In the genomic region with DNA sequence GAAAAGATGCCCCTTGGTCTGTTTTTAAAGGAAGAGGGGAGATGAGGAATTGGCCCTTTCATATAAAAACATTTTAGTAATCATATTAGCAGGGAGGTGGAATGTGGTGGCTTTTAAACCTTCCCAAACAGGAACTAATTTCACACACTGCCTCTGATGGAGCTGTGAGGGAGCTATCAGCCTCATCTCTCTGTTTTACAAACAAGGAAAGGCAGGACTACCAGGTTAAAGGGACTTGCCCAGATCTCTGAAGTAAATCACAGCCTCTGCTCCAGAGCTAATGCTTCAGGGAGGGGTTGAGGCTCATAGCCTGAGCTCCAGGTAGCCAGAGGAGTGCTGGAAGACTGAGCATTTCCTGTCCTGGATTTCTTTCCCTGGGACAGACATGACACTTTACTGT, we compare ENCODE assay signal across 1 cellular context.
TF ChIP-seq lines count a peak whose summit lies in the region.

No MANE protein-coding gene starts in this region.

TF ChIP-seq in H1, 55 proteins besides CTCF, POLR2A, EP300 and RAD21:
- TF ChIP-seq TAF1 (IDR thresholded peaks at IDR 0.05; ENCODE audit: low read depth, low read length): no peak
- TF ChIP-seq BCL11A (IDR thresholded peaks at IDR 0.05; ENCODE audit: low read depth in 2 of 2, low read length in 2 of 2): no peak
- no peak for TF ChIP-seq NRF1 (IDR thresholded peaks at IDR 0.05; ENCODE audit: low read depth, low read length)
TF ChIP-seq in H1: peak in this region for 0.
